In the genomic region with DNA sequence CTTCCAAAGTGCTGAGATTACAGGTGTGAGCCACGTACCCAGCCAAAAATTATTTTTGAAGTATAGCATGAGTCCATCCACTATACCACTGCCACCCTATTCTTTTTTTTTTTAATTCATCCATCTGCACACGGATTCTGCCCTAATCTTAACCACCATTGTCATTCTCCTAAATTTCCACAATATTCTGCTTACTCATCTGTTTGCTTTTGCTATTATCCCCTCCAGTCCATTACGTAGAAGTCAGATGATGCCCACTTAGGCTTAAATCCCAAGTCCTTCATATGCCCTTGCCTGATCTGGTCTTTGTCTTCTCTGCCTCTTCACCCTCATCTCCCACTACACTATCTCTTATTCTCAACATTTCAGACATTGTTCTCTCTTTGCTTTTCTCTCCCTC, we compare ENCODE assay signal across 2 cellular contexts.
TF ChIP-seq lines count a peak whose summit lies in the region.

No MANE protein-coding gene starts in this region.

TF ChIP-seq in HepG2, 621 proteins besides CTCF, POLR2A, EP300 and RAD21 (continued from another document):
- TF ChIP-seq MAFF (IDR thresholded peaks at IDR 0.05; ENCODE audit: low read depth, low read length) (0 out of 2 replicates have a peak, but pooled peaks have one; percentile 2), TBL1XR1 (IDR thresholded peaks at IDR 0.05; ENCODE audit: borderline replicate concordance, low read length, partially characterized antibody) (no peak)

TF ChIP-seq in GM12878, 131 proteins besides CTCF, POLR2A, EP300 and RAD21 (continued from another document):
- TF ChIP-seq, protein P1, sequence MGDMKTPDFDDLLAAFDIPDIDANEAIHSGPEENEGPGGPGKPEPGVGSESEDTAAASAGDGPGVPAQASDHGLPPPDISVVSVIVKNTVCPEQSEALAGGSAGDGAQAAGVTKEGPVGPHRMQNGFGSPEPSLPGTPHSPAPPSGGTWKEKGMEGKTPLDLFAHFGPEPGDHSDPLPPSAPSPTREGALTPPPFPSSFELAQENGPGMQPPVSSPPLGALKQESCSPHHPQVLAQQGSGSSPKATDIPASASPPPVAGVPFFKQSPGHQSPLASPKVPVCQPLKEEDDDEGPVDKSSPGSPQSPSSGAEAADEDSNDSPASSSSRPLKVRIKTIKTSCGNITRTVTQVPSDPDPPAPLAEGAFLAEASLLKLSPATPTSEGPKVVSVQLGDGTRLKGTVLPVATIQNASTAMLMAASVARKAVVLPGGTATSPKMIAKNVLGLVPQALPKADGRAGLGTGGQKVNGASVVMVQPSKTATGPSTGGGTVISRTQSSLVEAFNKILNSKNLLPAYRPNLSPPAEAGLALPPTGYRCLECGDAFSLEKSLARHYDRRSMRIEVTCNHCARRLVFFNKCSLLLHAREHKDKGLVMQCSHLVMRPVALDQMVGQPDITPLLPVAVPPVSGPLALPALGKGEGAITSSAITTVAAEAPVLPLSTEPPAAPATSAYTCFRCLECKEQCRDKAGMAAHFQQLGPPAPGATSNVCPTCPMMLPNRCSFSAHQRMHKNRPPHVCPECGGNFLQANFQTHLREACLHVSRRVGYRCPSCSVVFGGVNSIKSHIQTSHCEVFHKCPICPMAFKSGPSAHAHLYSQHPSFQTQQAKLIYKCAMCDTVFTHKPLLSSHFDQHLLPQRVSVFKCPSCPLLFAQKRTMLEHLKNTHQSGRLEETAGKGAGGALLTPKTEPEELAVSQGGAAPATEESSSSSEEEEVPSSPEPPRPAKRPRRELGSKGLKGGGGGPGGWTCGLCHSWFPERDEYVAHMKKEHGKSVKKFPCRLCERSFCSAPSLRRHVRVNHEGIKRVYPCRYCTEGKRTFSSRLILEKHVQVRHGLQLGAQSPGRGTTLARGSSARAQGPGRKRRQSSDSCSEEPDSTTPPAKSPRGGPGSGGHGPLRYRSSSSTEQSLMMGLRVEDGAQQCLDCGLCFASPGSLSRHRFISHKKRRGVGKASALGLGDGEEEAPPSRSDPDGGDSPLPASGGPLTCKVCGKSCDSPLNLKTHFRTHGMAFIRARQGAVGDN (IDR thresholded peaks at IDR 0.05), result no peak
- TF ChIP-seq, protein P2, sequence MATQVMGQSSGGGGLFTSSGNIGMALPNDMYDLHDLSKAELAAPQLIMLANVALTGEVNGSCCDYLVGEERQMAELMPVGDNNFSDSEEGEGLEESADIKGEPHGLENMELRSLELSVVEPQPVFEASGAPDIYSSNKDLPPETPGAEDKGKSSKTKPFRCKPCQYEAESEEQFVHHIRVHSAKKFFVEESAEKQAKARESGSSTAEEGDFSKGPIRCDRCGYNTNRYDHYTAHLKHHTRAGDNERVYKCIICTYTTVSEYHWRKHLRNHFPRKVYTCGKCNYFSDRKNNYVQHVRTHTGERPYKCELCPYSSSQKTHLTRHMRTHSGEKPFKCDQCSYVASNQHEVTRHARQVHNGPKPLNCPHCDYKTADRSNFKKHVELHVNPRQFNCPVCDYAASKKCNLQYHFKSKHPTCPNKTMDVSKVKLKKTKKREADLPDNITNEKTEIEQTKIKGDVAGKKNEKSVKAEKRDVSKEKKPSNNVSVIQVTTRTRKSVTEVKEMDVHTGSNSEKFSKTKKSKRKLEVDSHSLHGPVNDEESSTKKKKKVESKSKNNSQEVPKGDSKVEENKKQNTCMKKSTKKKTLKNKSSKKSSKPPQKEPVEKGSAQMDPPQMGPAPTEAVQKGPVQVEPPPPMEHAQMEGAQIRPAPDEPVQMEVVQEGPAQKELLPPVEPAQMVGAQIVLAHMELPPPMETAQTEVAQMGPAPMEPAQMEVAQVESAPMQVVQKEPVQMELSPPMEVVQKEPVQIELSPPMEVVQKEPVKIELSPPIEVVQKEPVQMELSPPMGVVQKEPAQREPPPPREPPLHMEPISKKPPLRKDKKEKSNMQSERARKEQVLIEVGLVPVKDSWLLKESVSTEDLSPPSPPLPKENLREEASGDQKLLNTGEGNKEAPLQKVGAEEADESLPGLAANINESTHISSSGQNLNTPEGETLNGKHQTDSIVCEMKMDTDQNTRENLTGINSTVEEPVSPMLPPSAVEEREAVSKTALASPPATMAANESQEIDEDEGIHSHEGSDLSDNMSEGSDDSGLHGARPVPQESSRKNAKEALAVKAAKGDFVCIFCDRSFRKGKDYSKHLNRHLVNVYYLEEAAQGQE (IDR thresholded peaks at IDR 0.05; ENCODE audit: low read depth, low read length), result no peak
- TF ChIP-seq, protein P3, sequence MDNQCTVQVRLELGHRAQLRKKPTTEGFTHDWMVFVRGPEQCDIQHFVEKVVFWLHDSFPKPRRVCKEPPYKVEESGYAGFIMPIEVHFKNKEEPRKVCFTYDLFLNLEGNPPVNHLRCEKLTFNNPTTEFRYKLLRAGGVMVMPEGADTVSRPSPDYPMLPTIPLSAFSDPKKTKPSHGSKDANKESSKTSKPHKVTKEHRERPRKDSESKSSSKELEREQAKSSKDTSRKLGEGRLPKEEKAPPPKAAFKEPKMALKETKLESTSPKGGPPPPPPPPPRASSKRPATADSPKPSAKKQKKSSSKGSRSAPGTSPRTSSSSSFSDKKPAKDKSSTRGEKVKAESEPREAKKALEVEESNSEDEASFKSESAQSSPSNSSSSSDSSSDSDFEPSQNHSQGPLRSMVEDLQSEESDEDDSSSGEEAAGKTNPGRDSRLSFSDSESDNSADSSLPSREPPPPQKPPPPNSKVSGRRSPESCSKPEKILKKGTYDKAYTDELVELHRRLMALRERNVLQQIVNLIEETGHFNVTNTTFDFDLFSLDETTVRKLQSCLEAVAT (IDR thresholded peaks at IDR 0.05), result no peak
- no peak for TF ChIP-seq TBL1XR1 (IDR thresholded peaks at IDR 0.05; ENCODE audit: low read depth, low read length)
TF ChIP-seq in GM12878: peak in this region for 0.
